In genomic region chr1:153178922-153179321, GRCh38 we compare ENCODE assay signal across 9 cellular contexts. TPM values are rescaled to one million over a fixed set of nuclear protein-coding genes. Genes with fewer than 3 reads are reported as not detected.
"Had no signal": no experiment of that assay in that cellular context is flagged by ENCODE, and none has a peak within 500 bp of the region (broad histone marks: within the 10 kb centered on the region; RNA-seq: fewer than 3 reads in every experiment).

No MANE protein-coding gene starts in this region.

- H3K4me3 Mint-ChIP-seq: GM23338, H9, IgD-negative memory B cell had no signal

- H3K4me1 Mint-ChIP-seq: GM23338, H9, IgD-negative memory B cell had no signal

- H2AFZ ChIP-seq: GM23338 had no signal

- H3K27ac Mint-ChIP-seq: GM23338, H9, IgD-negative memory B cell had no signal

- H3K4me3 ChIP-seq: GM23338 had no signal

- ATAC-seq: GM23338, HepG2 had no signal

- DNase-seq: H9, HCEC 1CT had no signal

- H3K4me2 ChIP-seq: GM23338 had no signal

- FAIRE-seq: H1, H54, HepG2 had no signal

- H3K36me3 Mint-ChIP-seq: IgD-negative memory B cell had no signal

- H3K27ac ChIP-seq: HL-60 had no signal

RNA-seq across cellular contexts. Expression of gene LELP1, which starts 24.3 kb away (rescaled TPM):
- total RNA-seq: GM23338, H1, H9, HepG2, HT1080 had no signal
- polyA plus RNA-seq: GM23338, H1, HepG2, IgD-negative memory B cell had no signal

RNA-seq across cellular contexts. Expression of gene SPRR2G, which starts 28.2 kb away (rescaled TPM):
- total RNA-seq: GM23338, H1, H9, HepG2, HT1080 had no signal
- polyA plus RNA-seq: GM23338, H1, HepG2, IgD-negative memory B cell had no signal

RNA-seq across cellular contexts. Expression of gene PRR9, which starts 38.5 kb away (rescaled TPM):
- total RNA-seq: GM23338, H1, H9, HepG2 had no signal
- polyA plus RNA-seq: GM23338, H1, HepG2, IgD-negative memory B cell had no signal
